ENCODE assay signal across 8 cellular contexts in genomic region chr12:12786371-12786715, GRCh38. TPM values are rescaled to one million over a fixed set of nuclear protein-coding genes. Genes with fewer than 3 reads are reported as not detected.
DNase-seq lines count a peak whose midpoint lies in the region; ATAC-seq and TF ChIP-seq lines count a peak whose summit lies in the region.

No MANE protein-coding gene starts in this region.

- TF ChIP-seq CTCF in CD14-positive monocyte (IDR thresholded peaks at IDR 0.05) (no peak), WI38 (IDR thresholded peaks at IDR 0.05; ENCODE audit: low read depth, low read length) (no peak)

- ATAC-seq in HG02623 (IDR thresholded peaks at IDR 0.05; ENCODE audit: unreplicated experiment) (peak; percentile 12), Right ventricle myocardium superior (ENCODE audit: poor library complexity) (peak; percentile 6), HG03457 (IDR thresholded peaks at IDR 0.05; ENCODE audit: unreplicated experiment) (no peak)

- peaks cover 12% of the 10 kb centered on the region for H3K4me1 Mint-ChIP-seq in CD14-positive monocyte

- H3K4me3 ChIP-seq in WI38 (ENCODE audit: low read depth, low read length) = peak overlapping the region; percentile 62
- peak overlapping the region; percentile 58 for H3K4me3 ChIP-seq in skeletal muscle cell (ENCODE audit: low read depth, low read length)

- intact Hi-C loops in CD14-positive monocyte (cut with micrococcal nuclease) = loop anchor here in 1 of 2 donors (10.0 kb wide), 1 partner anchor 448 kb away; no protein-coding TSS in a partner anchor
- intact Hi-C loops in Right ventricle myocardium superior (cut with DNase I) = loop anchor here (5.0 kb wide), 1 partner anchor 69 kb away; the partner anchor contains the start of gene CDKN1B

- peak overlapping the region in 1 of 7 donors; percentile 74 for H3K27ac Mint-ChIP-seq in CD14-positive monocyte

- H3K36me3 Mint-ChIP-seq in CD14-positive monocyte = peaks cover 3 to 9% of the 10 kb centered on the region in 2 donors

- no peaks in the 10 kb centered on the region for H3K9me3 Mint-ChIP-seq in CD14-positive monocyte

- peaks cover 0 to 2% (median 1%) of the 10 kb centered on the region in 3 donors for H3K27me3 Mint-ChIP-seq in CD14-positive monocyte (ENCODE audit: low read depth in 3 of 3)

- peak overlapping the region; percentile 84 to 89 for H3K4me3 Mint-ChIP-seq in CD14-positive monocyte

- DNase-seq in CD14-positive monocyte (ENCODE audit: low spot score) (no peak), Right ventricle myocardium superior (no peak), skeletal muscle cell (ENCODE audit: low read depth) (no peak), NCI-H1417 (lab: John Stamatoyannopoulos, UW) (no peak)
- DNase-seq in stimulated activated naive CD4-positive, alpha-beta T cell treated with Interleukin-2 at 50 U/mL for 16 hours (lab: John Stamatoyannopoulos, UW) = no peak

RNA-seq across cellular contexts. Expression of gene APOLD1, which starts 0.9 kb away (rescaled TPM):
- polyA plus RNA-seq in CD14-positive monocyte = under 1 TPM in 1 of 2 donors, not detected in 1; 0.08 TPM
- 18.8 TPM for total RNA-seq in Right ventricle myocardium superior

RNA-seq across cellular contexts. Expression of gene DDX47, which starts 26.8 kb away (rescaled TPM):
- 10 to 100 TPM; 30.1 to 35.2 TPM for polyA plus RNA-seq in CD14-positive monocyte
- total RNA-seq in Right ventricle myocardium superior = 24.9 TPM
